ENCODE assay signal across 8 cellular contexts in the genomic region with DNA sequence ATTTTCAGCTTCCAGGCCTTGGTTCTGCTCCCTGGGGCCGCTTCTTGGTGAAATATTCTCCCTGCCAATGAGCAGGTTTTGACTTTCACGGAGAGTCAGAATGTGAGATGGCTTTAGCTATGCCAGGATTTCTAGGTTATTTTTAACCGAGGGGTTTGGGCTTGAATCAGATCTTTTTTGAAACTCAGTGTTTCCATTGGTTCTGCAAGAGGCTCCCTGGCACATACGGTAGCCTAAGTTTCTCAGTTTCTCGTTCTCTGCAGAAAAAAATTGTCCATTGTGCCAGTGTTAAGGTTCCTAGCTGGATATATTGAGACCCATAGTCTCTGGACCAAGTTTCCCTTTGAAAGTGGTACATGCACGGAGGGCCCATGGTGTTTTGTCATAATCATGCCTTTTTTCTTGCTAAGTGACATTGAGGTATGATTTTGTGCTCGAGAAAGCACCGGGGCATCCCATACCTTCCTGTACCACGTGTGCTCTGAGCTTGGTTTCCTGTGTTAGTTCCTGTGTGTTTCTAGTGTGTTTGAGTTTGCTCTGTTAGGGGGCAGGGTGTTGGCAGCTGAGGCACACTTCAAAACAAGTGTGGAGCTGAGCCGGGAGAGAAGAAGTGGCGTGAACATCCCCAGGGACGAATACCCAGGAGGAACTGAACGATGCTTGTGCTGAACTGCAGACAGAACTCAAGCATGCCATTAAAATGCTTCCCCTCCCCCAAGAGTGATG.
DNase-seq lines count a peak whose midpoint lies in the region; ATAC-seq lines count a peak whose summit lies in the region.

No MANE protein-coding gene starts in this region.

- ATAC-seq in GM19351 (IDR thresholded peaks at IDR 0.05; ENCODE audit: unreplicated experiment) (peak; percentile 87), HG03575 (IDR thresholded peaks at IDR 0.05; ENCODE audit: extremely low read depth, insufficient number of reproducible peaks, low FRiP score, unreplicated experiment) (peak; percentile 60)

- DNase-seq in activated effector memory CD4-positive, alpha-beta T cell treated with anti-CD3 and anti-CD28 coated beads, Interleukin-2, amount 50 U/mL, for 16 hours, result peak; percentile 75
- peak; percentile 25 for DNase-seq in stimulated activated CD8-positive, alpha-beta memory T cell treated with anti-CD3 and anti-CD28 coated beads, Interleukin-12 subunit alpha, Interleukin-12 subunit beta, amount 100 ng/mL, for 4 hours (ENCODE audit: low read depth)
- no peak for DNase-seq in NCI-H1092 (lab: John Stamatoyannopoulos, UW)
- no peak for DNase-seq in HT-29 (ENCODE audit: low spot score)
- DNase-seq in NCI-H187 treated with DMSO at 0.1 percent for 48 hours (lab: John Stamatoyannopoulos, UW), result no peak
- no peak for DNase-seq in NCI-H2171 (lab: John Stamatoyannopoulos, UW)

Comparison
In these comparisons a context has a peak if more than half of its experiments do, and no peak if none do; other contexts are left out.
1. DNase-seq: peak in activated effector memory CD4-positive, alpha-beta T cell treated with anti-CD3 and anti-CD28 coated beads, Interleukin-2, amount 50 U/mL, for 16 hours (single experiment) and stimulated activated CD8-positive, alpha-beta memory T cell treated with anti-CD3 and anti-CD28 coated beads, Interleukin-12 subunit alpha, Interleukin-12 subunit beta, amount 100 ng/mL, for 4 hours (single experiment); none in NCI-H1092 (single experiment), HT-29 (single experiment), NCI-H187 treated with DMSO at 0.1 percent for 48 hours (single experiment) and NCI-H2171 (single experiment).